In the genomic region with DNA sequence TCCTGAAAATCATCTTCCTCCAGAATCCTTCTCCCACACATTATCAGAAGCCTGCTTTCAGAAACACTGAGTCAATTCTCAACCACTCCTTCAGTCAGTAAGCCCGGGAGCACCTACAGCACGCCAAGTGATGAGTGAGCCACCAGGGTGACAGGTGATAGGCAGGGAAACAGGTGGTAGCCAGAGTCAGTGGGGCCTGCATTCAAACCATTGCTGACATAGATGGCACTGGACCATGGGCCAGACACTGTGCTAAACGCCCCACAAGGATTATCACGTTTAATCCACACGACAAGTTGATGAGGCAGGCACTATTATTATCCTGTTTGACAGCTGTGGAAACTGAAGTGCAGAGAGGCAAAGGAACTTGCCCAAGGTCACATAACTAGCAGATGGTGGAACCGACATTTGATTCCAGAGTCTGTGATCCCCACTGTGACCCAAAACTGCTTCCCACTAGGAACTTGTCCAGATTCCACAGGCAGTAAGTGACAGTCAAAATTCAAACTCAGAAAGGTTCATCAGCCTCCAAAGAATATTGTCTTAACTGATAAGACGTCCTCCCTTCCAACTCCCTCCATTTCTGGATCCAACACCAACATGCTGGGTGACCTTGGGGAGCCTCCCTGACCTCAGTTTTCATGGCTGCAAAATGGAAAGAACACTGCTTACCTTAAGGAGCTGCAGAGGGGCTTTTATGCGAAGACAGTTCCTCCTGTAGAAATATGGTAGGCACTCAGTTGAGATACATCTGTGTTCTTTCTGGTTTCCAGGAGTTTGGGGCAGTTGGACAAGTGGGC, we compare ENCODE assay signal across 9 cellular contexts. TPM values are rescaled to one million over a fixed set of nuclear protein-coding genes. Genes with fewer than 3 reads are reported as not detected.
A peak's percentile ranks its signal among the peaks of the same experiment; 100 is the strongest.
DNase-seq lines count a peak whose midpoint lies in the region; ATAC-seq, FAIRE-seq and TF ChIP-seq lines count a peak whose summit lies in the region.
"Had no signal": no experiment of that assay in that cellular context is flagged by ENCODE, and none has a peak within 500 bp of the region (broad histone marks: within the 10 kb centered on the region; RNA-seq: fewer than 3 reads in every experiment).

No MANE protein-coding gene starts in this region.

- peak overlapping the region; percentile 75 to 99 (median 99) for H3K27ac Mint-ChIP-seq in CD14-positive monocyte

- TF ChIP-seq CTCF in CD14-positive monocyte (IDR thresholded peaks at IDR 0.05): no peak

- DNase-seq in CD14-positive monocyte (ENCODE audit: low spot score) (no peak), NCI-H524 (lab: John Stamatoyannopoulos, UW) (peak; percentile 94 to 98), cerebellar cortex (ENCODE audit: low spot score) (peak; percentile 15), myocyte (ENCODE audit: low read depth) (peak; percentile 99), urothelium cell line (ENCODE audit: low spot score) (no peak), iPS-NIHi7 (ENCODE audit: extremely low spot score) (no peak), germinal center (ENCODE audit: low spot score) (no peak)
- DNase-seq: activated B cell treated with CpG ODN at 0.5 μM for 24 hours had no signal

- H3K27me3 Mint-ChIP-seq in CD14-positive monocyte (ENCODE audit: low read depth in 3 of 3): peaks cover 0 to 2% (median 0%) of the 10 kb centered on the region in 3 donors
- H3K27me3 Mint-ChIP-seq: activated B cell treated with CpG ODN at 0.5 μM for 24 hours had no signal

- FAIRE-seq in urothelium cell line (lab: Jason Lieb, UNC): no peak

- H3K36me3 Mint-ChIP-seq in CD14-positive monocyte: peaks cover 2 to 3% of the 10 kb centered on the region in 2 donors

- peak overlapping the region in 1 of 2 donors; percentile 32 for H3K4me3 Mint-ChIP-seq in CD14-positive monocyte
- H3K4me3 Mint-ChIP-seq: activated B cell treated with CpG ODN at 0.5 μM for 24 hours had no signal

- peaks cover 0 to 7% (median 0%) of the 10 kb centered on the region in 7 donors for H3K9me3 Mint-ChIP-seq in CD14-positive monocyte
- H3K9me3 Mint-ChIP-seq: activated B cell treated with CpG ODN at 0.5 μM for 24 hours had no signal

- intact Hi-C loops in CD14-positive monocyte (cut with micrococcal nuclease): loop anchor here (10.0 kb wide), 1 partner anchor 510 kb away; no protein-coding TSS in a partner anchor

- peaks cover 71% of the 10 kb centered on the region for H3K4me1 Mint-ChIP-seq in CD14-positive monocyte

- no peak for ATAC-seq in HG03354 (IDR thresholded peaks at IDR 0.05; ENCODE audit: poor library complexity, severe bottlenecking, unreplicated experiment)

RNA-seq across cellular contexts. Expression of gene TOP1, which starts 23.9 kb away (rescaled TPM):
- 10 to 100 TPM in 1 of 2 donors, 1 to 10 TPM in 1; 6.9 to 11.5 TPM for polyA plus RNA-seq in CD14-positive monocyte
- 18.8 and 23.3 TPM in 2 replicates for total RNA-seq in myocyte
- 21.5 TPM for polyA plus RNA-seq in myocyte (2012)

Comparison
In these comparisons a context has a peak if more than half of its experiments do, and no peak if none do; other contexts are left out.
1. DNase-seq: peak in NCI-H524 (2 of 2), cerebellar cortex (single experiment) and myocyte (single experiment); none in CD14-positive monocyte (single experiment), urothelium cell line (single experiment), iPS-NIHi7 (single experiment) and germinal center (single experiment).